In genomic region chr10:70048309-70048708, GRCh38 we compare ENCODE assay signal across 20 cellular contexts. TPM values are rescaled to one million over a fixed set of nuclear protein-coding genes. Genes with fewer than 3 reads are reported as not detected.
DNase-seq lines count a peak whose midpoint lies in the region; ATAC-seq and TF ChIP-seq lines count a peak whose summit lies in the region.
"Had no signal": no experiment of that assay in that cellular context is flagged by ENCODE, and none has a peak within 500 bp of the region (broad histone marks: within the 10 kb centered on the region; RNA-seq: fewer than 3 reads in every experiment).

No MANE protein-coding gene starts in this region.

- H3K9me3 ChIP-seq in A673 (ENCODE audit: low read depth, low read length, poor library complexity, severe bottlenecking) = no peaks in the 10 kb centered on the region
- H3K9me3 ChIP-seq in hepatocyte (ENCODE audit: low read depth) = no peaks in the 10 kb centered on the region
- H3K9me3 ChIP-seq: BE2C had no signal

- TF ChIP-seq CTCF in A673 (conservative IDR thresholded peaks at IDR 0.05; ENCODE audit: low read depth, low read length) = no peak
- TF ChIP-seq CTCF in hepatocyte (IDR thresholded peaks at IDR 0.05; ENCODE audit: poor library complexity) = no peak

- H3K4me3 ChIP-seq in A673 (ENCODE audit: low read depth, low read length, poor library complexity, severe bottlenecking) (no peak overlapping the region), hepatocyte (no peak overlapping the region)
- H3K4me3 ChIP-seq: GM23248 had no signal

- peaks cover 48% of the 10 kb centered on the region for H3K4me1 ChIP-seq in A673 (ENCODE audit: insufficient read depth, low read length, poor library complexity, severe bottlenecking)
- H3K4me1 ChIP-seq in hepatocyte (ENCODE audit: insufficient read depth) = peaks cover 16% of the 10 kb centered on the region
- H3K4me1 ChIP-seq: BE2C had no signal

- no peaks in the 10 kb centered on the region for H3K36me3 ChIP-seq in A673 (ENCODE audit: insufficient read depth, low read length, poor library complexity, severe bottlenecking)
- no peaks in the 10 kb centered on the region for H3K36me3 ChIP-seq in hepatocyte (replicated peaks; ENCODE audit: insufficient read depth, low read depth)
- H3K36me3 ChIP-seq: BE2C had no signal

- CTCF ChIA-PET in A673 (lab: Charles Lee) = no interaction called here

- no peaks in the 10 kb centered on the region for H3K9me2 ChIP-seq in hepatocyte (replicated peaks; ENCODE audit: insufficient read depth)

- peak overlapping the region; percentile 100 for H3K27ac ChIP-seq in A673 (ENCODE audit: low read depth, low read length, poor library complexity, severe bottlenecking)
- no peak overlapping the region for H3K27ac ChIP-seq in hepatocyte
- H3K27ac ChIP-seq: C4-2B, GM23248, HL-60 had no signal

- H3K4me2 ChIP-seq in hepatocyte = no peak overlapping the region

- POLR2A ChIA-PET in A673 (lab: Charles Lee; ENCODE audit: low non-redundant PET) = no interaction called here

- BruUV-seq in A673 (replicated peaks; lab: Mats Ljungman, UMichigan) = no TSS peak

- no peak overlapping the region for H2AFZ ChIP-seq in hepatocyte
- H2AFZ ChIP-seq: GM23248 had no signal

- H3K27me3 ChIP-seq in A673 (replicated peaks; ENCODE audit: insufficient read depth, low read depth, low read length, poor library complexity) = no peaks in the 10 kb centered on the region
- no peaks in the 10 kb centered on the region for H3K27me3 ChIP-seq in hepatocyte
- H3K27me3 ChIP-seq: BE2C had no signal

- H3K79me2 ChIP-seq in hepatocyte = no peaks in the 10 kb centered on the region

- DNase-seq in A673 (ENCODE audit: low spot score) (peak; percentile 76), NCI-H526 (lab: John Stamatoyannopoulos, UW) (peak; percentile 89 to 90), hepatocyte (ENCODE audit: low spot score) (peak; percentile 23), medulla oblongata (ENCODE audit: extremely low spot score) (peak; percentile 30), NCI-H510A treated with DMSO at 0.1 percent for 48 hours (lab: John Stamatoyannopoulos, UW) (no peak), HUDEP-2 (lab: John Stamatoyannopoulos, UW; ENCODE audit: unreplicated experiment in 76 of 76) (no peak)
- DNase-seq: 8988T; ACHN; BE2C; CD4-positive, alpha-beta memory T cell; DMS153; DMS79 treated with DMSO at 0.1 percent for 48 hours; EL; GM23248; IMR-90 had no signal

- ATAC-seq in GM18867 (IDR thresholded peaks at IDR 0.05; ENCODE audit: unreplicated experiment) (no peak), GM21528 (IDR thresholded peaks at IDR 0.05; ENCODE audit: low FRiP score, unreplicated experiment) (no peak)
- ATAC-seq: HCT116 had no signal

- intact Hi-C loops in A673 (cut with micrococcal nuclease; ENCODE audit: unreplicated experiment) = no loop called here

- H4K20me1 ChIP-seq in hepatocyte (ENCODE audit: insufficient read depth, poor library complexity, severe bottlenecking) = no peaks in the 10 kb centered on the region

- 52% methylated on average over 4 of the region's 4 CpGs for WGBS in hepatocyte (ENCODE audit: low lambda C conversion rate, missing lambda C conversion rate)

RNA-seq across cellular contexts. Expression of gene MACROH2A2, which starts 4.3 kb away (rescaled TPM):
- total RNA-seq in A673 (2021) (301 and 326 TPM in 2 replicates), hepatocyte (47.2 and 50.1 TPM in 2 replicates)
- 45.7 and 52.2 TPM in 2 replicates for polyA plus RNA-seq in hepatocyte

Comparison
In these comparisons a context has a peak if more than half of its experiments do, and no peak if none do; other contexts are left out.
1. DNase-seq: peak in A673 (single experiment), NCI-H526 (2 of 2), hepatocyte (single experiment) and medulla oblongata (single experiment); none in NCI-H510A treated with DMSO at 0.1 percent for 48 hours (single experiment) and HUDEP-2 (0 of 76).